In the genomic region with DNA sequence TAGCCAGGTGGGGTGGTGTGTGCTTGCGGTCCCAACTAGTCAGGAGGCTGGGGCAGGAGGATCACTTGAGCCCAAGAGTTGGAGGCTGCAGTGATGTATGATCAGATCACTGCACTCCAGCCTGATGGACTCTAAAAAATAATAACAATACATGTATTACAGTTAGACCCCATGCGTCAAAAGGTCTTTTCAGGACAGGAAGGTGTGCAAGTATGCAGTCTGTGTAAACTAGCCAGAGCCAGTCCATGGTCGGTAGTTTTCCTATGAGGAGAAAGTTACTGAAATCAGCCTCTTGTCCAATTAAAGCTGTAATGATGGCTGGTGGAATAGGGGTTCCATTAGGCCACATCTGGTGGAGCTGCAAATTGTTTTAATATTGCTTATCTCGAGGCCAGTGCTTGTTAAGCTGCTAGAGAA, we compare ENCODE assay signal across 9 cellular contexts. TPM values are rescaled to one million over a fixed set of nuclear protein-coding genes. Genes with fewer than 3 reads are reported as not detected.
DNase-seq lines count a peak whose midpoint lies in the region; ATAC-seq and TF ChIP-seq lines count a peak whose summit lies in the region.
"Had no signal": no experiment of that assay in that cellular context is flagged by ENCODE, and none has a peak within 500 bp of the region (broad histone marks: within the 10 kb centered on the region; RNA-seq: fewer than 3 reads in every experiment).

No MANE protein-coding gene starts in this region.

- H4K5ac ChIP-seq in H9 (ENCODE audit: insufficient read length, low read depth, low read length) = no peak overlapping the region

- no TSS peak for BruUV-seq in Caco-2 (replicated peaks; lab: Mats Ljungman, UMichigan)

- intact Hi-C loops in Caco-2 (cut with micrococcal nuclease; ENCODE audit: unreplicated experiment) (no loop called here), right lobe of liver (cut with DNase I) (loop anchor here (5.0 kb wide), 1 partner anchor 49 kb away; no protein-coding TSS in a partner anchor)

- H2BK12ac ChIP-seq in H9 (ENCODE audit: insufficient read length, low read depth, low read length) = no peak overlapping the region

- no peak overlapping the region for H2AFZ ChIP-seq in H9 (ENCODE audit: low read length)

- H3K36me3 ChIP-seq in Caco-2 (ENCODE audit: control insufficient read depth, insufficient read depth, low read length) (no peaks in the 10 kb centered on the region), right lobe of liver (no peaks in the 10 kb centered on the region)

- H3K36me3 Mint-ChIP-seq in Caco-2 (ENCODE audit: insufficient read depth, unreplicated experiment) = peaks cover 6% of the 10 kb centered on the region
- H3K36me3 Mint-ChIP-seq in T-helper 17 cell (ENCODE audit: low read depth) = no peaks in the 10 kb centered on the region
- peaks cover 6% of the 10 kb centered on the region for H3K36me3 Mint-ChIP-seq in stimulated activated memory B cell treated with anti-CD40 and anti-IgM and Interleukin-4, amounts not matched to agents 10 μg/mL and 1 μg/mL and 100 μg/mL, for 72 hours
- peaks cover 4 to 9% (median 6%) of the 10 kb centered on the region in 3 experiments; a peak in 6 of 7 replicates for H3K36me3 Mint-ChIP-seq in H9 (ENCODE audit: insufficient read depth in 1 of 3, low read depth in 3 of 3)

- H3K4me1 Mint-ChIP-seq in Caco-2 (ENCODE audit: low read depth, unreplicated experiment) (peaks cover 23% of the 10 kb centered on the region), T-helper 17 cell (peaks cover 30% of the 10 kb centered on the region), H9 (peaks cover 14 to 33% of the 10 kb centered on the region in 2 experiments)
- H3K4me1 Mint-ChIP-seq in stimulated activated memory B cell treated with anti-CD40 and anti-IgM and Interleukin-4, amounts not matched to agents 10 μg/mL and 1 μg/mL and 100 μg/mL, for 72 hours = peaks cover 28% of the 10 kb centered on the region

- H3K4me1 ChIP-seq in Caco-2 (peaks cover 62% of the 10 kb centered on the region), right lobe of liver (peaks cover 0 to 47% (median 18%) of the 10 kb centered on the region in 4 donors), H9 (ENCODE audit: insufficient read depth, low read length) (no peaks in the 10 kb centered on the region)

- H3K27ac Mint-ChIP-seq in Caco-2 (ENCODE audit: unreplicated experiment) = peak overlapping the region; percentile 73
- peak overlapping the region; percentile 90 for H3K27ac Mint-ChIP-seq in T-helper 17 cell
- peak overlapping the region; percentile 92 for H3K27ac Mint-ChIP-seq in stimulated activated memory B cell treated with anti-CD40 and anti-IgM and Interleukin-4, amounts not matched to agents 10 μg/mL and 1 μg/mL and 100 μg/mL, for 72 hours
- H3K27ac Mint-ChIP-seq in H9 = no peak overlapping the region

- TF ChIP-seq CTCF in Caco-2 (IDR thresholded peaks at IDR 0.05; ENCODE audit: insufficient read depth in 1 of 2, low read depth in 1 of 2, low read length in 1 of 2, severe bottlenecking in 1 of 2, unreplicated experiment in 1 of 2) (no peak), right lobe of liver (IDR thresholded peaks at IDR 0.05) (no peak), H9 (conservative IDR thresholded peaks at IDR 0.05) (no peak)

- no peak overlapping the region for H2BK120ac ChIP-seq in H9 (ENCODE audit: low read depth, low read length, poor library complexity, severe bottlenecking)

- no peak overlapping the region for H3K9ac ChIP-seq in H9 (ENCODE audit: extremely low read depth, insufficient read length, low read length)

- H3K4me2 ChIP-seq in H9 (ENCODE audit: insufficient read depth, insufficient read length, low read length) = no peak overlapping the region

- WGBS in right lobe of liver (ENCODE audit: insufficient coverage, low coverage, low lambda C conversion rate, missing lambda C conversion rate) = 63% methylated on average over 4 of the region's 4 CpGs
- WGBS in H9 (ENCODE audit: extremely low coverage, insufficient read length, low lambda C conversion rate) = no CpG with 5 or more reads among the region's 4 CpGs

- no peak overlapping the region for H4K91ac ChIP-seq in H9 (ENCODE audit: insufficient read length, low read depth, low read length)

- H3K27me3 ChIP-seq in Caco-2 (replicated peaks; ENCODE audit: control insufficient read depth, insufficient read depth, low read length) (no peaks in the 10 kb centered on the region), right lobe of liver (no peaks in the 10 kb centered on the region), H9 (ENCODE audit: insufficient read depth, low read length) (no peaks in the 10 kb centered on the region; the same call in 1 of the 2 replicates)

- TF ChIP-seq POLR2A in right lobe of liver (IDR thresholded peaks at IDR 0.05) = no peak

- H3K4me3 Mint-ChIP-seq in Caco-2 (ENCODE audit: unreplicated experiment) (no peak overlapping the region), T-helper 17 cell (peak overlapping the region; percentile 52), H9 (no peak overlapping the region)
- peak overlapping the region; percentile 67 for H3K4me3 Mint-ChIP-seq in stimulated activated memory B cell treated with anti-CD40 and anti-IgM and Interleukin-4, amounts not matched to agents 10 μg/mL and 1 μg/mL and 100 μg/mL, for 72 hours

- POLR2A ChIA-PET in Caco-2 (lab: Charles Lee) = no interaction called here

- no peak overlapping the region for H2BK20ac ChIP-seq in H9 (ENCODE audit: low read depth, low read length, poor library complexity, severe bottlenecking)

- no peak overlapping the region for H3K23ac ChIP-seq in H9 (ENCODE audit: insufficient read length, low read depth, low read length)

- no peak overlapping the region for H2AK5ac ChIP-seq in H9 (ENCODE audit: insufficient read length, low read length)

- no peak overlapping the region for H2BK15ac ChIP-seq in H9 (ENCODE audit: low read depth, low read length)

- no peak for ATAC-seq in T-helper 17 cell
- no peak for ATAC-seq in right lobe of liver
- ATAC-seq in stimulated activated memory B cell treated with anti-CD40 and anti-IgM and Interleukin-4, amounts not matched to agents 10 μg/mL and 1 μg/mL and 100 μg/mL, for 72 hours = no peak

- no peak for DNase-seq in Caco-2
- DNase-seq in T-helper 17 cell = no peak
- no peak for DNase-seq in right lobe of liver
- DNase-seq in H9 = no peak
- DNase-seq in HUDEP-2 (lab: John Stamatoyannopoulos, UW; ENCODE audit: unreplicated experiment in 76 of 76) = no peak
- no peak for DNase-seq in effector CD4-positive, alpha-beta T cell
- DNase-seq: activated naive CD4-positive, alpha-beta T cell; NCI-H1436 treated with DMSO at 0.1 percent for 48 hours had no signal

- H3K27me3 Mint-ChIP-seq in Caco-2 (ENCODE audit: insufficient read depth, unreplicated experiment) (no peaks in the 10 kb centered on the region), T-helper 17 cell (no peaks in the 10 kb centered on the region), H9 (ENCODE audit: low read depth) (peaks cover 39% of the 10 kb centered on the region)
- no peaks in the 10 kb centered on the region for H3K27me3 Mint-ChIP-seq in stimulated activated memory B cell treated with anti-CD40 and anti-IgM and Interleukin-4, amounts not matched to agents 10 μg/mL and 1 μg/mL and 100 μg/mL, for 72 hours

- no peaks in the 10 kb centered on the region for H3K79me2 ChIP-seq in H9 (ENCODE audit: insufficient read depth, low read length)

- H3K79me1 ChIP-seq in H9 (ENCODE audit: insufficient read depth, low read depth, low read length, poor library complexity, severe bottlenecking) = no peaks in the 10 kb centered on the region

- H3T11ph ChIP-seq in H9 (ENCODE audit: low read length) = no peak overlapping the region

- no peak overlapping the region for H3K4me3 ChIP-seq in Caco-2 (ENCODE audit: low read depth, low read length)
- no peak overlapping the region for H3K4me3 ChIP-seq in right lobe of liver

- H4K8ac ChIP-seq in H9 (replicated peaks; ENCODE audit: insufficient read length, low read depth, low read length) = no peak overlapping the region

- no peaks in the 10 kb centered on the region for H4K20me1 ChIP-seq in H9 (ENCODE audit: control insufficient read depth, insufficient read depth, insufficient read length)

- peak overlapping the region; percentile 5 to 98 (median 98) for H3K27ac ChIP-seq in right lobe of liver
- no peak overlapping the region for H3K27ac ChIP-seq in H9 (ENCODE audit: insufficient read length, low read depth, low read length)

- no peak overlapping the region for H3K4ac ChIP-seq in H9 (ENCODE audit: low read depth, low read length)

- H3K14ac ChIP-seq in H9 (ENCODE audit: insufficient read depth, low read length) = no peak overlapping the region

- H3K23me2 ChIP-seq in H9 (ENCODE audit: insufficient read length, low read depth, low read length, poor library complexity, severe bottlenecking) = peaks cover 5% of the 10 kb centered on the region

- CTCF ChIA-PET in Caco-2 (lab: Charles Lee) = no interaction called here

- H3K9me3 ChIP-seq in Caco-2 (no peaks in the 10 kb centered on the region), T-helper 17 cell (ENCODE audit: control insufficient read depth, low read length, poor library complexity, severe bottlenecking) (no peaks in the 10 kb centered on the region), right lobe of liver (no peaks in the 10 kb centered on the region), H9 (ENCODE audit: control insufficient read depth, low read depth, low read length) (no peaks in the 10 kb centered on the region)

- H2BK5ac ChIP-seq in H9 (ENCODE audit: insufficient read length, low read length) = no peak overlapping the region

- H3K56ac ChIP-seq in H9 (ENCODE audit: insufficient read length, low read depth, low read length) = no peak overlapping the region

- no peak overlapping the region for H3K18ac ChIP-seq in H9 (ENCODE audit: insufficient read length, low read depth, low read length)

- H3K9me3 Mint-ChIP-seq in Caco-2 (ENCODE audit: unreplicated experiment) (peaks cover 12% of the 10 kb centered on the region), H9 (peaks cover 0 to 5% of the 10 kb centered on the region in 2 experiments; a peak in 3 of 5 replicates)
- H3K9me3 Mint-ChIP-seq in stimulated activated memory B cell treated with anti-CD40 and anti-IgM and Interleukin-4, amounts not matched to agents 10 μg/mL and 1 μg/mL and 100 μg/mL, for 72 hours = peaks cover 5% of the 10 kb centered on the region

RNA-seq across cellular contexts. Expression of a gene that starts 1.5 kb away (rescaled TPM):
- total RNA-seq in Caco-2 (2022) = 26.5 and 33.1 TPM in 2 replicates
- 100 to 1,000 TPM in 1 of 2 donors, 10 to 100 TPM in 1; 77.9 to 115 TPM for total RNA-seq in T-helper 17 cell
- 100 to 1,000 TPM; 232 to 655 (median 443) TPM for total RNA-seq in right lobe of liver
- total RNA-seq in H9 (2021) = 14.5 and 15.3 TPM in 2 replicates

Comparison
In these comparisons a context has a peak if more than half of its experiments do, and no peak if none do; other contexts are left out.
1. H3K27ac Mint-ChIP-seq: peak in Caco-2 (single experiment), T-helper 17 cell (single experiment) and stimulated activated memory B cell treated with anti-CD40 and anti-IgM and Interleukin-4, amounts not matched to agents 10 μg/mL and 1 μg/mL and 100 μg/mL, for 72 hours (single experiment); none in H9 (0 of 3).
2. H3K4me3 Mint-ChIP-seq: peak in T-helper 17 cell (single experiment) and stimulated activated memory B cell treated with anti-CD40 and anti-IgM and Interleukin-4, amounts not matched to agents 10 μg/mL and 1 μg/mL and 100 μg/mL, for 72 hours (single experiment); none in Caco-2 (single experiment) and H9 (0 of 2).